ENCODE assay signal across 11 cellular contexts in the genomic region with DNA sequence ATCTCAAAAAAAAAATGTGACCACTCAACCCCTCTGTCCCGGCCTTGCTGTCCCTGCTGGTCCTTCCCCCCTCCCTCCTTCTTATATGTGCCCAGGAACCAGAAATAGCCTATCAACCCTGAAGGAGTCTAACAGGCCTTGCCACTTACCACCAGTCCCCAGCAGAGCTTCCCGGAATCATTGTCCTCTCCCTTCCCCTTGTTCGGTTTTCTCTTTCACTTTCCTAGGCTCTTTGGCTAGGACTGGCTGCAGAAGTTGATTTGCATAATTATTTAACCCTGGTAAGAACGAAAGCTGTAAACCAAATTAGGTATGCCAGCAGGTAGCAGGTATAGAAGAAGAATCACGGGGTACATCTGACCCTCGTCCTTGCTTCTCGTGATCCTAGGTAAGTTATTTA.
DNase-seq lines count a peak whose midpoint lies in the region; ATAC-seq, FAIRE-seq and TF ChIP-seq lines count a peak whose summit lies in the region.
"Had no signal": no experiment of that assay in that cellular context is flagged by ENCODE, and none has a peak within 500 bp of the region (broad histone marks: within the 10 kb centered on the region; RNA-seq: fewer than 3 reads in every experiment).

No MANE protein-coding gene starts in this region.

- H3K4me3 Mint-ChIP-seq in nephron = no peak overlapping the region
- H3K4me3 Mint-ChIP-seq: activated CD4-positive, alpha-beta T cell treated with anti-CD3 and anti-CD28 coated beads, Interleukin-2, amount 10 ng/mL, durations not matched to agents 24 days and 14 days had no signal

- FAIRE-seq in HTR-8/SVneo (lab: Jason Lieb, UNC) = no peak
- FAIRE-seq: islet of Langerhans had no signal

- H3K9me3 Mint-ChIP-seq in nephron = peaks cover 2% of the 10 kb centered on the region
- H3K9me3 Mint-ChIP-seq: activated CD4-positive, alpha-beta T cell treated with anti-CD3 and anti-CD28 coated beads, Interleukin-2, amount 10 ng/mL, durations not matched to agents 24 days and 14 days had no signal

- DNase-seq in HTR-8/SVneo (ENCODE audit: insufficient read length, low spot score) (no peak), NCI-H82 treated with DMSO at 0.1 percent for 48 hours (lab: John Stamatoyannopoulos, UW; ENCODE audit: unreplicated experiment) (no peak), epidermal melanocyte (ENCODE audit: insufficient read length, low spot score) (no peak), GM03348 (ENCODE audit: low spot score) (no peak)
- DNase-seq: activated CD4-positive, alpha-beta T cell treated with anti-CD3 and anti-CD28 coated beads, Interleukin-2, amount 10 ng/mL, durations not matched to agents 24 days and 14 days; HCEC 1CT had no signal

- peak overlapping the region in 2 of 3 experiments; percentile 33 to 43 for H3K27ac Mint-ChIP-seq in nephron
- H3K27ac Mint-ChIP-seq: activated CD4-positive, alpha-beta T cell treated with anti-CD3 and anti-CD28 coated beads, Interleukin-2, amount 10 ng/mL, durations not matched to agents 24 days and 14 days had no signal

- no peaks in the 10 kb centered on the region for H3K36me3 Mint-ChIP-seq in nephron (ENCODE audit: low read depth)

- ATAC-seq in GM18861 (IDR thresholded peaks at IDR 0.05; ENCODE audit: unreplicated experiment) (peak; percentile 94), GM21717 (IDR thresholded peaks at IDR 0.05; ENCODE audit: unreplicated experiment) (peak; percentile 98), HG03354 (IDR thresholded peaks at IDR 0.05; ENCODE audit: poor library complexity, severe bottlenecking, unreplicated experiment) (peak; percentile 93)

- peaks cover 20% of the 10 kb centered on the region for H3K4me1 Mint-ChIP-seq in nephron
- H3K4me1 Mint-ChIP-seq: activated CD4-positive, alpha-beta T cell treated with anti-CD3 and anti-CD28 coated beads, Interleukin-2, amount 10 ng/mL, durations not matched to agents 24 days and 14 days had no signal

- no peaks in the 10 kb centered on the region for H3K27me3 Mint-ChIP-seq in nephron (ENCODE audit: low read depth)
- H3K27me3 Mint-ChIP-seq: activated CD4-positive, alpha-beta T cell treated with anti-CD3 and anti-CD28 coated beads, Interleukin-2, amount 10 ng/mL, durations not matched to agents 24 days and 14 days had no signal

- no peak for TF ChIP-seq CTCF in nephron (IDR thresholded peaks at IDR 0.05; ENCODE audit: unreplicated experiment in 3 of 3)
